ENCODE assay signal across 15 cellular contexts in the genomic region with DNA sequence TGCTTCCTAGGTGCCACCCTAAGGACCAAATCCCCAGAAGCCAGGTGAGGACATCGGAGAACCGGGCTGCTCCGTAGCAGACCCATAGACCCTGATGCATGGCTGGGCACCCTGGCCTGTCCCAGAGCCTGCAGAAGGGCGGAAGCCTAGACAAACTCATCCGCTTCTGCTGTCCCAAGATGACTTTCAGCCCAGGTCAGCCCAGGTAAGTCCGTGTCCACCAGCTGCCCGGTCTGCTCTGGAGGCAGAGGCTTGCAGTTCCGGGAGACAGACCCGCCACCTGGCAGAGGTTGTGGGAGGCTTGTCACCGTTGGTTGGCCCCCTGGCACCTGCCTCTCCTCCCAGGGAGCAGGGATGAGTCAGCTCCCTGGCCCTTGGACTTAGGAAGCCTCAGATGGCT. TPM values are rescaled to one million over a fixed set of nuclear protein-coding genes. Genes with fewer than 3 reads are reported as not detected.
DNase-seq lines count a peak whose midpoint lies in the region; ATAC-seq and TF ChIP-seq lines count a peak whose summit lies in the region.
"Had no signal": no experiment of that assay in that cellular context is flagged by ENCODE, and none has a peak within 500 bp of the region (broad histone marks: within the 10 kb centered on the region; RNA-seq: fewer than 3 reads in every experiment).

No MANE protein-coding gene starts in this region.

- no peak for ATAC-seq in Right ventricle myocardium superior (ENCODE audit: poor library complexity)
- no peak for ATAC-seq in heart right ventricle
- no peak for ATAC-seq in left cardiac atrium
- no peak for ATAC-seq in lower lobe of right lung
- ATAC-seq in upper lobe of left lung (ENCODE audit: low FRiP score in 2 of 2) = no peak
- ATAC-seq in GM21825 (IDR thresholded peaks at IDR 0.05; ENCODE audit: unreplicated experiment) = no peak
- ATAC-seq: Panc1 had no signal

- WGBS in heart right ventricle, 2 donors = 92 to 94% methylated on average over 10 of the region's 10 CpGs
- 90 to 95% methylated on average over 2 to 10 of the region's 10 CpGs for WGBS in upper lobe of left lung, 2 donors

- DNase-seq in Right ventricle myocardium superior (peak; percentile 34), heart right ventricle (no peak), left cardiac atrium (peak; percentile 20), lower lobe of right lung (peak; percentile 30), upper lobe of left lung (peak in 1 of 2 donors; percentile 54), HuH-7 (ENCODE audit: low spot score) (no peak)
- DNase-seq in stimulated activated CD4-positive, alpha-beta T cell treated with anti-CD3 and anti-CD28 coated beads, Interleukin-4, amount 100 ng/mL, for 4 hours = no peak
- DNase-seq: COR-L47, DMS53, HCEC 1CT, NCI-H1417, NCI-H2029, NCI-H510A treated with DMSO at 0.1 percent for 48 hours had no signal

- H3K9me3 ChIP-seq in heart right ventricle (peaks cover 0 to 6% (median 0%) of the 10 kb centered on the region in 11 donors), lower lobe of right lung (no peaks in the 10 kb centered on the region), upper lobe of left lung (no peaks in the 10 kb centered on the region)

- intact Hi-C loops in Right ventricle myocardium superior (cut with DNase I) = no loop called here
- intact Hi-C loops in heart right ventricle (cut with DNase I) = loop anchor here in 1 of 10 donors (5.0 kb wide), 1 partner anchor 37 kb away; no protein-coding TSS in a partner anchor
- intact Hi-C loops in left cardiac atrium (cut with DNase I) = no loop called here
- intact Hi-C loops in lower lobe of right lung (cut with DNase I) = no loop called here

- H3K4me3 ChIP-seq in heart right ventricle (no peak overlapping the region), lower lobe of right lung (no peak overlapping the region), upper lobe of left lung (no peak overlapping the region)

- TF ChIP-seq CTCF in heart right ventricle (IDR thresholded peaks at IDR 0.05) = no peak
- TF ChIP-seq CTCF in lower lobe of right lung (IDR thresholded peaks at IDR 0.05) = no peak
- no peak for TF ChIP-seq CTCF in upper lobe of left lung (IDR thresholded peaks at IDR 0.05)

- H3K4me1 ChIP-seq in heart right ventricle = peaks cover 14 to 45% (median 35%) of the 10 kb centered on the region in 9 donors
- H3K4me1 ChIP-seq in lower lobe of right lung = peaks cover 45% of the 10 kb centered on the region
- peaks cover 32 to 47% (median 39%) of the 10 kb centered on the region in 4 donors for H3K4me1 ChIP-seq in upper lobe of left lung

- H3K27ac ChIP-seq in heart right ventricle = no peak overlapping the region
- H3K27ac ChIP-seq in lower lobe of right lung = peak overlapping the region; percentile 86
- peak overlapping the region; percentile 87 to 96 (median 88) for H3K27ac ChIP-seq in upper lobe of left lung

- no peaks in the 10 kb centered on the region for H3K36me3 ChIP-seq in heart right ventricle
- no peaks in the 10 kb centered on the region for H3K36me3 ChIP-seq in lower lobe of right lung
- H3K36me3 ChIP-seq in upper lobe of left lung = no peaks in the 10 kb centered on the region

- no peak for TF ChIP-seq EP300 in upper lobe of left lung (IDR thresholded peaks at IDR 0.05)

- no peaks in the 10 kb centered on the region for H3K27me3 ChIP-seq in heart right ventricle
- no peaks in the 10 kb centered on the region for H3K27me3 ChIP-seq in lower lobe of right lung (ENCODE audit: low read depth)
- no peaks in the 10 kb centered on the region for H3K27me3 ChIP-seq in upper lobe of left lung

- no peak for TF ChIP-seq POLR2A in upper lobe of left lung (IDR thresholded peaks at IDR 0.05)

RNA-seq across cellular contexts. Expression of a gene that starts 22.8 kb away (rescaled TPM):
- total RNA-seq in Right ventricle myocardium superior (15.3 TPM), heart right ventricle (10 to 100 TPM; 12.7 to 20.4 (median 16.3) TPM), left cardiac atrium (10 to 100 TPM; 18.1 to 20.3 TPM), lower lobe of right lung (29.1 TPM), upper lobe of left lung (10 to 100 TPM; 19.9 to 89.1 (median 32.5) TPM)
- polyA plus RNA-seq in heart right ventricle = 10 to 100 TPM; 18.9 to 20.6 TPM

Comparison
In these comparisons a context has a peak if more than half of its experiments do, and no peak if none do; other contexts are left out.
1. DNase-seq: peak in Right ventricle myocardium superior (single experiment), left cardiac atrium (single experiment) and lower lobe of right lung (single experiment); none in heart right ventricle (0 of 2), HuH-7 (single experiment) and stimulated activated CD4-positive, alpha-beta T cell treated with anti-CD3 and anti-CD28 coated beads, Interleukin-4, amount 100 ng/mL, for 4 hours (0 of 2).
2. H3K27ac ChIP-seq: peak in lower lobe of right lung (single experiment) and upper lobe of left lung (4 of 4); none in heart right ventricle (0 of 10).